Comparison of ENCODE assay signal across 1 cellular context in genomic region chr12:109586385-109587296, GRCh38.
TF ChIP-seq lines count a peak whose summit lies in the region.

No MANE protein-coding gene starts in this region.

TF ChIP-seq in HepG2, 621 proteins besides CTCF, POLR2A, EP300 and RAD21 (continued from another document):
- no peak for TF ChIP-seq SP5 (CRISPR knock-in tag; IDR thresholded peaks at IDR 0.05; ENCODE audit: borderline replicate concordance, low read depth)
- no peak for TF ChIP-seq ZKSCAN5 (CRISPR knock-in tag; IDR thresholded peaks at IDR 0.05)
- TF ChIP-seq, protein P1, sequence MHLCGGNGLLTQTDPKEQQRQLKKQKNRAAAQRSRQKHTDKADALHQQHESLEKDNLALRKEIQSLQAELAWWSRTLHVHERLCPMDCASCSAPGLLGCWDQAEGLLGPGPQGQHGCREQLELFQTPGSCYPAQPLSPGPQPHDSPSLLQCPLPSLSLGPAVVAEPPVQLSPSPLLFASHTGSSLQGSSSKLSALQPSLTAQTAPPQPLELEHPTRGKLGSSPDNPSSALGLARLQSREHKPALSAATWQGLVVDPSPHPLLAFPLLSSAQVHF (CRISPR knock-in tag; IDR thresholded peaks at IDR 0.05) = no peak
- TF ChIP-seq ZNF629 (CRISPR knock-in tag; conservative IDR thresholded peaks at IDR 0.05) = no peak
- peak; percentile 27 to 56 for TF ChIP-seq MAFK (conservative IDR thresholded peaks at IDR 0.05 in 1 of 2, IDR thresholded peaks at IDR 0.05 in 1 of 2; ENCODE audit: low read length in 2 of 2)
- no peak for TF ChIP-seq NPAS2 (CRISPR knock-in tag; IDR thresholded peaks at IDR 0.05; ENCODE audit: borderline replicate concordance)
- TF ChIP-seq SRSF9 (IDR thresholded peaks at IDR 0.05; ENCODE audit: borderline replicate concordance, insufficient read depth, low read depth, low read length, poor library complexity, severe bottlenecking) = no peak
- TF ChIP-seq ZNF784 (CRISPR knock-in tag; IDR thresholded peaks at IDR 0.05; ENCODE audit: borderline replicate concordance) = no peak
- no peak for TF ChIP-seq TCF12 (IDR thresholded peaks at IDR 0.05)
- TF ChIP-seq TCF12 (CRISPR knock-in tag; IDR thresholded peaks at IDR 0.05) = no peak
- no peak for TF ChIP-seq ZNF30 (CRISPR knock-in tag; IDR thresholded peaks at IDR 0.05)
- TF ChIP-seq PRPF4 (IDR thresholded peaks at IDR 0.05; ENCODE audit: low read depth, low read length, poor library complexity, severe bottlenecking) = no peak
- TF ChIP-seq NFKBIZ (CRISPR knock-in tag; IDR thresholded peaks at IDR 0.05) = no peak
- TF ChIP-seq FOXM1 (CRISPR knock-in tag; IDR thresholded peaks at IDR 0.05) = no peak
- no peak for TF ChIP-seq ZNF615 (CRISPR knock-in tag; IDR thresholded peaks at IDR 0.05; ENCODE audit: borderline replicate concordance)
- TF ChIP-seq KDM4B (CRISPR knock-in tag; IDR thresholded peaks at IDR 0.05) = no peak
- TF ChIP-seq, protein P2, sequence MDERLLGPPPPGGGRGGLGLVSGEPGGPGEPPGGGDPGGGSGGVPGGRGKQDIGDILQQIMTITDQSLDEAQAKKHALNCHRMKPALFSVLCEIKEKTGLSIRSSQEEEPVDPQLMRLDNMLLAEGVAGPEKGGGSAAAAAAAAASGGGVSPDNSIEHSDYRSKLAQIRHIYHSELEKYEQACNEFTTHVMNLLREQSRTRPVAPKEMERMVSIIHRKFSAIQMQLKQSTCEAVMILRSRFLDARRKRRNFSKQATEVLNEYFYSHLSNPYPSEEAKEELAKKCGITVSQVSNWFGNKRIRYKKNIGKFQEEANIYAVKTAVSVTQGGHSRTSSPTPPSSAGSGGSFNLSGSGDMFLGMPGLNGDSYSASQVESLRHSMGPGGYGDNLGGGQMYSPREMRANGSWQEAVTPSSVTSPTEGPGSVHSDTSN (CRISPR knock-in tag; IDR thresholded peaks at IDR 0.05) = no peak
- no peak for TF ChIP-seq KAT8 (CRISPR knock-in tag; IDR thresholded peaks at IDR 0.05)
- no peak for TF ChIP-seq ZBTB42 (CRISPR knock-in tag; IDR thresholded peaks at IDR 0.05)
- TF ChIP-seq NFAT5 (CRISPR knock-in tag; IDR thresholded peaks at IDR 0.05) = no peak
- no peak for TF ChIP-seq ZNF766 (CRISPR knock-in tag; IDR thresholded peaks at IDR 0.05; ENCODE audit: borderline replicate concordance)
- TF ChIP-seq ZNF747 (CRISPR knock-in tag; IDR thresholded peaks at IDR 0.05; ENCODE audit: borderline replicate concordance) = no peak
- no peak for TF ChIP-seq SRY (CRISPR knock-in tag; IDR thresholded peaks at IDR 0.05)
- TF ChIP-seq ZFAT (CRISPR knock-in tag; conservative IDR thresholded peaks at IDR 0.05) = no peak
- no peak for TF ChIP-seq CBX1 (IDR thresholded peaks at IDR 0.05; ENCODE audit: low read depth)
- 0 out of 2 replicates have a peak, but pooled peaks have one; percentile 4 for TF ChIP-seq YEATS2 (CRISPR knock-in tag; IDR thresholded peaks at IDR 0.05; ENCODE audit: borderline replicate concordance)
- TF ChIP-seq, protein P3, sequence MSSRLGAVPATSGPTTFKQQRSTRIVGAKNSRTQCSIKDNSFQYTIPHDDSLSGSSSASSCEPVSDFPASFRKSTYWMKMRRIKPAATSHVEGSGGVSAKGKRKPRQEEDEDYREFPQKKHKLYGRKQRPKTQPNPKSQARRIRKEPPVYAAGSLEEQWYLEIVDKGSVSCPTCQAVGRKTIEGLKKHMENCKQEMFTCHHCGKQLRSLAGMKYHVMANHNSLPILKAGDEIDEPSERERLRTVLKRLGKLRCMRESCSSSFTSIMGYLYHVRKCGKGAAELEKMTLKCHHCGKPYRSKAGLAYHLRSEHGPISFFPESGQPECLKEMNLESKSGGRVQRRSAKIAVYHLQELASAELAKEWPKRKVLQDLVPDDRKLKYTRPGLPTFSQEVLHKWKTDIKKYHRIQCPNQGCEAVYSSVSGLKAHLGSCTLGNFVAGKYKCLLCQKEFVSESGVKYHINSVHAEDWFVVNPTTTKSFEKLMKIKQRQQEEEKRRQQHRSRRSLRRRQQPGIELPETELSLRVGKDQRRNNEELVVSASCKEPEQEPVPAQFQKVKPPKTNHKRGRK (CRISPR knock-in tag; IDR thresholded peaks at IDR 0.05) = no peak
- no peak for TF ChIP-seq SP4 (CRISPR knock-in tag; IDR thresholded peaks at IDR 0.05)
- no peak for TF ChIP-seq ZNF329 (CRISPR knock-in tag; IDR thresholded peaks at IDR 0.05; ENCODE audit: low read depth)
